29 cellular contexts compared by ENCODE assay signal in the genomic region with DNA sequence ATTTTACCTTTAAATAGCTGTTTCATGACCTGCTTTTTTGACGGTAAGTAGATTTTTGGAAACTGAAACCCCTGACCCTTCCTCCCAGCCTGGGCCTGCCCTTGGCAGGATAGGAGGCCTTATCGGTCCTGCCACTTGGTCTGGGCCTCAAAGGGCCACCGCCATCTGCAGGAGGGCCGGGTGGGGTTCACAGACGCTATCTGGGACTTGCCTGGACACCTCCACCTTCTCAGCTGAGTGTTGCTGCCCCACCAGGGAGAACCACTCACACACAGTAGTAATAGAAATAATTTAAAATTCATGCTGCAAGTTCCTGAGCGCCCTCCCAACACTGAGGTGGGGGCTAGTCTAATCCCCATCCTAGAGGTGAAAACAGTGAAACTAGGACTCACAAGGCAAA. TPM values are rescaled to one million over a fixed set of nuclear protein-coding genes. Genes with fewer than 3 reads are reported as not detected.
DNase-seq lines count a peak whose midpoint lies in the region; ATAC-seq and TF ChIP-seq lines count a peak whose summit lies in the region.
"Had no signal": no experiment of that assay in that cellular context is flagged by ENCODE, and none has a peak within 500 bp of the region (broad histone marks: within the 10 kb centered on the region; RNA-seq: fewer than 3 reads in every experiment).

No MANE protein-coding gene starts in this region.

- POLR2A ChIA-PET in RWPE1 (lab: Yijun Ruan, JAX; ENCODE audit: low non-redundant PET), result no interaction called here

- H3K27ac ChIP-seq in RWPE1 (peak overlapping the region; percentile 42), spleen (no peak overlapping the region)
- H3K27ac ChIP-seq: KMS-11, SJCRH30 had no signal

- no peak overlapping the region for H3K4me3 ChIP-seq in spleen
- H3K4me3 ChIP-seq: SJCRH30 had no signal

- H3K36me3 ChIP-seq in spleen, result no peaks in the 10 kb centered on the region
- H3K36me3 ChIP-seq: BE2C, SJCRH30 had no signal

- CTCF ChIA-PET in activated naive CD4-positive, alpha-beta T cell treated with anti-CD3 and anti-CD28 coated beads for 36 hours (lab: Charles Lee), result interaction anchor here (1.2 to 1.8 kb wide), 2 partner anchors 26 to 219 kb away, joined by 3 to 4 read pairs; no protein-coding TSS in a partner anchor
- CTCF ChIA-PET in RWPE1 (lab: Yijun Ruan, JAX), result interaction anchor here (0.6 kb wide), 1 partner anchor 27 kb away, joined by 3 read pairs; no protein-coding TSS in a partner anchor

- intact Hi-C loops in activated naive CD4-positive, alpha-beta T cell treated with anti-CD3 and anti-CD28 coated beads for 36 hours (cut with micrococcal nuclease), result no loop called here
- intact Hi-C loops in spleen (cut with DNase I; ENCODE audit: low total_unique reads), result no loop called here

- H3K9me3 Mint-ChIP-seq in activated naive CD4-positive, alpha-beta T cell treated with anti-CD3 and anti-CD28 coated beads, Interleukin-2, amount 50 U/mL, for 72 hours, result no peaks in the 10 kb centered on the region
- no peaks in the 10 kb centered on the region for H3K9me3 Mint-ChIP-seq in activated naive CD4-positive, alpha-beta T cell treated with anti-CD3 and anti-CD28 coated beads for 36 hours
- H3K9me3 Mint-ChIP-seq in T-helper 2 cell treated with Interferon-gamma antibody and Interleukin-4, amounts not matched to agents 5 μg/mL and 100 μg/mL, for 36 hours, result no peaks in the 10 kb centered on the region

- DNase-seq in activated naive CD4-positive, alpha-beta T cell treated with anti-CD3 and anti-CD28 coated beads, Interleukin-2, amount 50 U/mL, for 72 hours (ENCODE audit: low spot score in 2 of 2), result no peak
- DNase-seq in activated naive CD4-positive, alpha-beta T cell treated with anti-CD3 and anti-CD28 coated beads for 36 hours, result no peak
- DNase-seq in RWPE1 (ENCODE audit: low spot score) (no peak), erythroblast (lab: John Stamatoyannopoulos, UW) (peak; percentile 93 to 97), spleen (peak; percentile 32), NCI-H187 treated with DMSO at 0.1 percent for 48 hours (lab: John Stamatoyannopoulos, UW) (no peak), NCI-H774 (lab: John Stamatoyannopoulos, UW) (no peak)
- no peak for DNase-seq in T-helper 2 cell treated with Interferon-gamma antibody and Interleukin-4, amounts not matched to agents 5 μg/mL and 100 μg/mL, for 36 hours (ENCODE audit: low spot score)
- DNase-seq: 8988T, ACHN, BE2C, Calu3, DMS79 treated with DMSO at 0.1 percent for 48 hours, H7, NCI-H1048, NCI-H1417, NCI-H1694, NCI-H2081 treated with DMSO at 0.1 percent for 48 hours, NCI-H2171, NCI-H345, NCI-H524, NCI-H748 treated with DMSO at 0.1 percent for 48 hours, PC-3, SJCRH30 had no signal

- peak; percentile 58 for TF ChIP-seq POLR2A in erythroblast (IDR thresholded peaks at IDR 0.05; ENCODE audit: low read length)
- TF ChIP-seq POLR2A in spleen (IDR thresholded peaks at IDR 0.05), result no peak

- H3K9me3 ChIP-seq in spleen, result no peaks in the 10 kb centered on the region
- H3K9me3 ChIP-seq: BE2C, SJCRH30 had no signal

- peaks cover 5% of the 10 kb centered on the region in 2 donors for H3K36me3 Mint-ChIP-seq in activated naive CD4-positive, alpha-beta T cell treated with anti-CD3 and anti-CD28 coated beads, Interleukin-2, amount 50 U/mL, for 72 hours
- peaks cover 2% of the 10 kb centered on the region for H3K36me3 Mint-ChIP-seq in activated naive CD4-positive, alpha-beta T cell treated with anti-CD3 and anti-CD28 coated beads for 36 hours (ENCODE audit: low read depth)
- H3K36me3 Mint-ChIP-seq in T-helper 2 cell treated with Interferon-gamma antibody and Interleukin-4, amounts not matched to agents 5 μg/mL and 100 μg/mL, for 36 hours (ENCODE audit: low read depth), result no peaks in the 10 kb centered on the region
- H3K36me3 Mint-ChIP-seq: CD14-positive monocyte had no signal

- peak overlapping the region; percentile 23 to 55 for H3K27ac Mint-ChIP-seq in activated naive CD4-positive, alpha-beta T cell treated with anti-CD3 and anti-CD28 coated beads, Interleukin-2, amount 50 U/mL, for 72 hours
- no peak overlapping the region for H3K27ac Mint-ChIP-seq in activated naive CD4-positive, alpha-beta T cell treated with anti-CD3 and anti-CD28 coated beads for 36 hours
- H3K27ac Mint-ChIP-seq in T-helper 2 cell treated with Interferon-gamma antibody and Interleukin-4, amounts not matched to agents 5 μg/mL and 100 μg/mL, for 36 hours, result no peak overlapping the region
- H3K27ac Mint-ChIP-seq: CD14-positive monocyte had no signal

- peaks cover 2% of the 10 kb centered on the region for H3K4me1 Mint-ChIP-seq in activated naive CD4-positive, alpha-beta T cell treated with anti-CD3 and anti-CD28 coated beads for 36 hours (ENCODE audit: low read depth)
- H3K4me1 Mint-ChIP-seq in T-helper 2 cell treated with Interferon-gamma antibody and Interleukin-4, amounts not matched to agents 5 μg/mL and 100 μg/mL, for 36 hours (ENCODE audit: low read depth), result no peaks in the 10 kb centered on the region

- 76 to 88% (median 86%) methylated on average over 6 of the region's 6 CpGs for WGBS in spleen, 5 donors

- H3K4me1 ChIP-seq in spleen, result peaks cover 0 to 7% (median 0%) of the 10 kb centered on the region in 6 donors
- H3K4me1 ChIP-seq: BE2C, SJCRH30 had no signal

- ATAC-seq in activated naive CD4-positive, alpha-beta T cell treated with anti-CD3 and anti-CD28 coated beads, Interleukin-2, amount 50 U/mL, for 72 hours, result no peak
- ATAC-seq: PC-3, Right ventricle myocardium inferior, SK-N-SH treated with all-trans-retinoic acid at 6 μM for 48 hours had no signal

- no peak overlapping the region for H3K4me3 Mint-ChIP-seq in activated naive CD4-positive, alpha-beta T cell treated with anti-CD3 and anti-CD28 coated beads for 36 hours
- H3K4me3 Mint-ChIP-seq in T-helper 2 cell treated with Interferon-gamma antibody and Interleukin-4, amounts not matched to agents 5 μg/mL and 100 μg/mL, for 36 hours, result no peak overlapping the region
- H3K4me3 Mint-ChIP-seq: CD14-positive monocyte had no signal

- H3K27me3 ChIP-seq in spleen (replicated peaks in 1 of 7), result peaks cover 0 to 14% (median 0%) of the 10 kb centered on the region in 7 donors
- H3K27me3 ChIP-seq: BE2C, SJCRH30 had no signal

- no peak for TF ChIP-seq CTCF in RWPE1 (conservative IDR thresholded peaks at IDR 0.05; ENCODE audit: low read depth)
- no peak for TF ChIP-seq CTCF in spleen (IDR thresholded peaks at IDR 0.05 in 8 of 11, conservative IDR thresholded peaks at IDR 0.05 in 3 of 11)

- no peaks in the 10 kb centered on the region for H3K27me3 Mint-ChIP-seq in activated naive CD4-positive, alpha-beta T cell treated with anti-CD3 and anti-CD28 coated beads for 36 hours (ENCODE audit: low read depth)
- peaks cover 13% of the 10 kb centered on the region for H3K27me3 Mint-ChIP-seq in T-helper 2 cell treated with Interferon-gamma antibody and Interleukin-4, amounts not matched to agents 5 μg/mL and 100 μg/mL, for 36 hours (ENCODE audit: low read depth)

RNA-seq across cellular contexts. Expression of gene NPRL3, which starts 4.6 kb away (rescaled TPM):
- 10 to 100 TPM; 27.4 to 51.3 TPM for total RNA-seq in activated naive CD4-positive, alpha-beta T cell treated with anti-CD3 and anti-CD28 coated beads, Interleukin-2, amount 50 U/mL, for 72 hours
- 10 to 100 TPM; 38.1 to 42.0 TPM for total RNA-seq in activated naive CD4-positive, alpha-beta T cell treated with anti-CD3 and anti-CD28 coated beads for 36 hours
- 10 to 100 TPM; 22.7 to 38.7 (median 31.7) TPM for total RNA-seq in spleen
- polyA plus RNA-seq in spleen, result 10 to 100 TPM in 2 of 3 donors, 1 to 10 TPM in 1; 8.7 to 22.4 (median 12.5) TPM

RNA-seq across cellular contexts. Expression of gene HBZ, which starts 9.4 kb away (rescaled TPM):
- total RNA-seq in activated naive CD4-positive, alpha-beta T cell treated with anti-CD3 and anti-CD28 coated beads, Interleukin-2, amount 50 U/mL, for 72 hours, result not detected
- total RNA-seq in activated naive CD4-positive, alpha-beta T cell treated with anti-CD3 and anti-CD28 coated beads for 36 hours, result not detected
- total RNA-seq in spleen, result 1 to 10 TPM in 1 of 7 donors, not detected in 6; 1.2 TPM
- polyA plus RNA-seq in spleen, result under 1 TPM in 1 of 3 donors, not detected in 2; 0.16 TPM
- total RNA-seq: Calu3, H7, HT1080, PC-3, Right ventricle myocardium inferior, SJCRH30 had no signal
- polyA plus RNA-seq: CD14-positive monocyte had no signal

RNA-seq across cellular contexts. Expression of gene HBM, which starts 22.7 kb away (rescaled TPM):
- not detected for total RNA-seq in activated naive CD4-positive, alpha-beta T cell treated with anti-CD3 and anti-CD28 coated beads, Interleukin-2, amount 50 U/mL, for 72 hours
- total RNA-seq in activated naive CD4-positive, alpha-beta T cell treated with anti-CD3 and anti-CD28 coated beads for 36 hours, result not detected
- 10 to 100 TPM in 4 of 7 donors, 1 to 10 TPM in 2, not detected in 1; 1.4 to 96.6 (median 24.0) TPM for total RNA-seq in spleen
- polyA plus RNA-seq in spleen, result 1 to 10 TPM in 1 of 3 donors, under 1 TPM in 2; 0.20 to 2.9 (median 0.28) TPM
- total RNA-seq: Calu3, H7, HT1080, PC-3, Right ventricle myocardium inferior, SJCRH30 had no signal
- polyA plus RNA-seq: CD14-positive monocyte had no signal

RNA-seq across cellular contexts. Expression of gene HBA2, which starts 29.6 kb away (rescaled TPM):
- total RNA-seq in activated naive CD4-positive, alpha-beta T cell treated with anti-CD3 and anti-CD28 coated beads, Interleukin-2, amount 50 U/mL, for 72 hours, result not detected
- under 1 TPM in 1 of 2 experiments, not detected in 1; 0.62 TPM for total RNA-seq in activated naive CD4-positive, alpha-beta T cell treated with anti-CD3 and anti-CD28 coated beads for 36 hours
- over 10,000 TPM in 3 of 7 donors, 1,000 to 10,000 TPM in 2, 100 to 1,000 TPM in 2; 283 to 16,395 (median 9,081) TPM for total RNA-seq in spleen
- 1,000 to 10,000 TPM in 1 of 3 donors, 100 to 1,000 TPM in 2; 256 to 5,765 (median 344) TPM for polyA plus RNA-seq in spleen
- total RNA-seq: Calu3, H7, HT1080, PC-3, SJCRH30 had no signal

RNA-seq across cellular contexts. Expression of gene HBA1, which starts 33.4 kb away (rescaled TPM):
- not detected for total RNA-seq in activated naive CD4-positive, alpha-beta T cell treated with anti-CD3 and anti-CD28 coated beads, Interleukin-2, amount 50 U/mL, for 72 hours
- total RNA-seq in activated naive CD4-positive, alpha-beta T cell treated with anti-CD3 and anti-CD28 coated beads for 36 hours, result not detected
- over 10,000 TPM in 1 of 7 donors, 1,000 to 10,000 TPM in 4, 100 to 1,000 TPM in 2; 276 to 25,333 (median 6,594) TPM for total RNA-seq in spleen
- polyA plus RNA-seq in spleen, result 1,000 to 10,000 TPM in 1 of 3 donors, 100 to 1,000 TPM in 1, 10 to 100 TPM in 1; 77.8 to 2,221 (median 120) TPM
- total RNA-seq: Calu3, H7, HT1080, PC-3, SJCRH30 had no signal

Comparison
In these comparisons a context has a peak if more than half of its experiments do, and no peak if none do; other contexts are left out.
1. H3K27ac Mint-ChIP-seq: peak in activated naive CD4-positive, alpha-beta T cell treated with anti-CD3 and anti-CD28 coated beads, Interleukin-2, amount 50 U/mL, for 72 hours (2 of 2); none in activated naive CD4-positive, alpha-beta T cell treated with anti-CD3 and anti-CD28 coated beads for 36 hours (single experiment) and T-helper 2 cell treated with Interferon-gamma antibody and Interleukin-4, amounts not matched to agents 5 μg/mL and 100 μg/mL, for 36 hours (single experiment).
2. DNase-seq: peak in erythroblast (2 of 2) and spleen (single experiment); none in activated naive CD4-positive, alpha-beta T cell treated with anti-CD3 and anti-CD28 coated beads, Interleukin-2, amount 50 U/mL, for 72 hours (0 of 2), activated naive CD4-positive, alpha-beta T cell treated with anti-CD3 and anti-CD28 coated beads for 36 hours (single experiment), RWPE1 (single experiment), T-helper 2 cell treated with Interferon-gamma antibody and Interleukin-4, amounts not matched to agents 5 μg/mL and 100 μg/mL, for 36 hours (single experiment), NCI-H187 treated with DMSO at 0.1 percent for 48 hours (single experiment) and NCI-H774 (single experiment).